ENCODE assay signal across 8 cellular contexts in the genomic region with DNA sequence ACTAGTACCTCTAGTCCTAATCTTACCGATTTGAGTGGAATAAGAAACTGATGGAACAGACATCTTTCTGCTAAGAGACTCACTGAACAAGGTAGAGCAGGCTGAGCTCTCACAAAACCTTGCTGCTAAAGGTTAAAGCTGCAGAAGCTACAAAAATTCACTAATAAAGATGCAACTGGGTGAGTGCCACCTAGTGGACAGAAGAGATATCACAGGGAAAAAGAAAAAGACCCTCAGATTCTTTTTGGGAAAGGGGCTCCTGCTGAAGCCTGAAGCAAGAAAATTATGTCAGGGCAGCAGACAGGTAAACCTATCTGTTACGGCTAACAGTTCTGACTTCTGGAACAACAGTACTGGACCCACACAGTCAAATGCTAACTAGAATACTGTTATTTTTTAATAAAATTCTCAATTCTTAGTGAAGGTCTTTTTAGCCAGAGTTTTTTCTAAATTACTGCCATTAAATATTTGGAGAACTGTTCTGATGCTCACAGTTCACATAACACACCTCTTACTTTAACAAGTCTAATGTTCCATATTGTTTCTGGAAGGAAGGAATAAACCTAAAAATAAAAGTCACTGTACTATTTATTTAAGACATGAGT. TPM values are rescaled to one million over a fixed set of nuclear protein-coding genes. Genes with fewer than 3 reads are reported as not detected.
DNase-seq lines count a peak whose midpoint lies in the region; ATAC-seq and TF ChIP-seq lines count a peak whose summit lies in the region.

No MANE protein-coding gene starts in this region.

- H3K27me3 ChIP-seq in heart left ventricle (no peaks in the 10 kb centered on the region), Peyer's patch (no peaks in the 10 kb centered on the region), suprapubic skin (no peaks in the 10 kb centered on the region), MG63 (no peaks in the 10 kb centered on the region)

- H3K9me3 ChIP-seq in heart left ventricle (no peaks in the 10 kb centered on the region), Peyer's patch (no peaks in the 10 kb centered on the region), suprapubic skin (no peaks in the 10 kb centered on the region), MG63 (no peaks in the 10 kb centered on the region)

- ATAC-seq in heart left ventricle (no peak), left ventricle myocardium superior (no peak), HG03095 (IDR thresholded peaks at IDR 0.05; ENCODE audit: unreplicated experiment) (no peak)

- H3K27ac ChIP-seq in heart left ventricle, result no peak overlapping the region
- H3K27ac ChIP-seq in Peyer's patch, result no peak overlapping the region
- H3K27ac ChIP-seq in suprapubic skin, result no peak overlapping the region

- peaks cover 0 to 94% (median 66%) of the 10 kb centered on the region in 9 donors for H3K36me3 ChIP-seq in heart left ventricle
- H3K36me3 ChIP-seq in Peyer's patch, result peaks cover 0 to 64% (median 0%) of the 10 kb centered on the region in 3 donors
- peaks cover 40% of the 10 kb centered on the region for H3K36me3 ChIP-seq in suprapubic skin
- peaks cover 76% of the 10 kb centered on the region for H3K36me3 ChIP-seq in MG63

- H3K4me3 ChIP-seq in heart left ventricle (no peak overlapping the region), Peyer's patch (no peak overlapping the region), fibroblast of villous mesenchyme (ENCODE audit: low read depth, low read length) (no peak overlapping the region), suprapubic skin (no peak overlapping the region), MG63 (no peak overlapping the region)

- DNase-seq in heart left ventricle, result no peak
- no peak for DNase-seq in left ventricle myocardium superior
- DNase-seq in Peyer's patch, result no peak
- no peak for DNase-seq in fibroblast of villous mesenchyme (ENCODE audit: low read depth)
- no peak for DNase-seq in suprapubic skin (ENCODE audit: low spot score in 2 of 2)
- DNase-seq in MG63, result no peak
- no peak for DNase-seq in COLO668 (lab: John Stamatoyannopoulos, UW; ENCODE audit: unreplicated experiment)

- WGBS in heart left ventricle, 4 donors, result 34 to 42% (median 37%) methylated on average over 2 of the region's 2 CpGs
- 44% methylated on average over 2 of the region's 2 CpGs for WGBS in suprapubic skin

- TF ChIP-seq CTCF in heart left ventricle (IDR thresholded peaks at IDR 0.05), result peak in 11 of 12 donors; percentile 69 to 94 (median 84)
- peak; percentile 65 to 90 (median 68) for TF ChIP-seq CTCF in Peyer's patch (IDR thresholded peaks at IDR 0.05)
- TF ChIP-seq CTCF in fibroblast of villous mesenchyme (IDR thresholded peaks at IDR 0.05; ENCODE audit: insufficient read depth, low read depth, low read length), result peak; percentile 87
- TF ChIP-seq CTCF in suprapubic skin (IDR thresholded peaks at IDR 0.05), result peak; percentile 73 to 83

- TF ChIP-seq POLR2A in heart left ventricle (IDR thresholded peaks at IDR 0.05) (no peak), Peyer's patch (IDR thresholded peaks at IDR 0.05) (no peak), suprapubic skin (IDR thresholded peaks at IDR 0.05) (no peak)

- H3K4me1 ChIP-seq in heart left ventricle (peaks cover 0 to 26% (median 6%) of the 10 kb centered on the region in 12 donors), Peyer's patch (peaks cover 0 to 5% (median 0%) of the 10 kb centered on the region in 4 donors), suprapubic skin (peaks cover 12% of the 10 kb centered on the region)

- intact Hi-C loops in heart left ventricle (cut with DNase I) (loop anchor here in 8 of 10 donors (5.0 to 10.0 kb wide), 7 partner anchors 243 to 473 kb away; partner anchors contain the start of genes PCDHB15 (in 3 of the 8), PCDHB2 (in 3 of the 8), PCDHB7 (in 3 of the 8) and PCDHB8 (in 3 of the 8)), left ventricle myocardium superior (cut with micrococcal nuclease) (loop anchor here (10.0 kb wide), 1 partner anchor 163 kb away; the partner anchor contains the start of genes PCDHGA9 and PCDHGB6)

- TF ChIP-seq EP300 in suprapubic skin (IDR thresholded peaks at IDR 0.05), result no peak

RNA-seq across cellular contexts. Expression of gene DIAPH1, which starts 51.2 kb away (rescaled TPM):
- total RNA-seq in heart left ventricle (100 to 1,000 TPM in 1 of 9 donors, 10 to 100 TPM in 8; 38.8 to 137 (median 61.5) TPM), left ventricle myocardium superior (36.6 TPM), Peyer's patch (100 to 1,000 TPM in 2 of 4 donors, 10 to 100 TPM in 2; 98.2 to 115 (median 102) TPM), fibroblast of villous mesenchyme (22.9 and 26.8 TPM in 2 replicates), suprapubic skin (100 to 1,000 TPM in 1 of 4 donors, 10 to 100 TPM in 3; 83.0 to 115 (median 95.1) TPM)
- polyA plus RNA-seq in heart left ventricle, result 10 to 100 TPM; 29.9 to 79.6 TPM
- 28.4 and 43.9 TPM in 2 replicates for total RNA-seq in MG63 (2014; rRNA removed; shearing (Covaris generic); ENCODE audit: low replicate concordance)
